Comparison of ENCODE assay signal across 15 cellular contexts in genomic region chr2:46810195-46810594, GRCh38.
DNase-seq lines count a peak whose midpoint lies in the region; ATAC-seq and TF ChIP-seq lines count a peak whose summit lies in the region.
"Had no signal": no experiment of that assay in that cellular context is flagged by ENCODE, and none has a peak within 500 bp of the region (broad histone marks: within the 10 kb centered on the region; RNA-seq: fewer than 3 reads in every experiment).

No MANE protein-coding gene starts in this region.

- H3K4me1 ChIP-seq in left ventricle myocardium inferior: peaks cover 44% of the 10 kb centered on the region
- H3K4me1 ChIP-seq in heart left ventricle: peaks cover 15 to 48% (median 36%) of the 10 kb centered on the region in 12 donors
- peaks cover 38% of the 10 kb centered on the region for H3K4me1 ChIP-seq in IMR-90 (ENCODE audit: control insufficient read depth, insufficient read depth, low read length)
- peaks cover 18% of the 10 kb centered on the region for H3K4me1 ChIP-seq in foreskin keratinocyte
- H3K4me1 ChIP-seq in Karpas-422 (ENCODE audit: low read length): no peaks in the 10 kb centered on the region

- H4K20me1 ChIP-seq in IMR-90 (ENCODE audit: insufficient read depth, low read length) (no peaks in the 10 kb centered on the region), Karpas-422 (ENCODE audit: insufficient read depth, low read depth, low read length) (no peaks in the 10 kb centered on the region)

- H3K56ac ChIP-seq in IMR-90 (ENCODE audit: extremely low read depth, insufficient read depth, low read length): no peak overlapping the region

- H3K27me3 ChIP-seq in left ventricle myocardium inferior (ENCODE audit: low read depth): no peaks in the 10 kb centered on the region
- H3K27me3 ChIP-seq in heart left ventricle: no peaks in the 10 kb centered on the region
- H3K27me3 ChIP-seq in IMR-90 (ENCODE audit: control insufficient read depth, insufficient read depth, low read length): no peaks in the 10 kb centered on the region
- H3K27me3 ChIP-seq in foreskin keratinocyte: no peaks in the 10 kb centered on the region
- 0 out of 2 replicates have a peak, but pooled peaks cover 2% of the 10 kb centered on the region for H3K27me3 ChIP-seq in Karpas-422 (ENCODE audit: low read length)

- H3K9me3 Mint-ChIP-seq in mesothelial cell of epicardium: peaks cover 16% of the 10 kb centered on the region
- H3K9me3 Mint-ChIP-seq: GM23338, HFFc6 had no signal

- H3K14ac ChIP-seq in IMR-90 (replicated peaks; ENCODE audit: low read depth, low read length): no peak overlapping the region; the same call in 1 of the 2 replicates

- H3K79me2 ChIP-seq in Karpas-422 (ENCODE audit: low read length): no peaks in the 10 kb centered on the region

- no peaks in the 10 kb centered on the region for H3K36me3 ChIP-seq in left ventricle myocardium inferior
- H3K36me3 ChIP-seq in heart left ventricle: no peaks in the 10 kb centered on the region
- H3K36me3 ChIP-seq in IMR-90 (ENCODE audit: control insufficient read depth, insufficient read depth, low read length): no peaks in the 10 kb centered on the region
- H3K36me3 ChIP-seq in Karpas-422 (ENCODE audit: insufficient read depth, low read length): no peaks in the 10 kb centered on the region

- peak overlapping the region; percentile 97; the same call in 1 of the 2 replicates for H2BK120ac ChIP-seq in IMR-90 (ENCODE audit: low read depth, low read length)

- H3K4me2 ChIP-seq in IMR-90 (ENCODE audit: low read depth, low read length): no peak overlapping the region
- no peak overlapping the region for H3K4me2 ChIP-seq in Karpas-422 (ENCODE audit: low read depth, low read length, poor library complexity, severe bottlenecking)
- H3K4me2 ChIP-seq: GM23338 had no signal

- H3K4ac ChIP-seq in IMR-90 (ENCODE audit: low read depth, low read length): peak overlapping the region; percentile 33; the same call in 1 of the 2 replicates

- no peak overlapping the region; the same call in 1 of the 2 replicates for H3K23ac ChIP-seq in IMR-90 (ENCODE audit: low read depth, low read length)

- H2BK5ac ChIP-seq in IMR-90 (ENCODE audit: low read depth, low read length, poor library complexity, severe bottlenecking): no peak overlapping the region

- H3K9ac ChIP-seq in IMR-90 (ENCODE audit: low read depth, low read length) (no peak overlapping the region), Karpas-422 (ENCODE audit: low read length) (no peak overlapping the region)

- H4K5ac ChIP-seq in IMR-90 (ENCODE audit: low read depth, low read length): no peak overlapping the region

- H3K27me3 Mint-ChIP-seq in mesothelial cell of epicardium (ENCODE audit: low read depth): peaks cover 12% of the 10 kb centered on the region

- peak overlapping the region; percentile 48; the same call in 1 of the 2 replicates for H2BK20ac ChIP-seq in IMR-90 (ENCODE audit: low read depth, low read length)

- no peak for TF ChIP-seq POLR2A in heart left ventricle (IDR thresholded peaks at IDR 0.05)
- TF ChIP-seq POLR2A in IMR-90 (IDR thresholded peaks at IDR 0.05; ENCODE audit: low read depth, low read length): no peak

- H3K9me3 ChIP-seq in left ventricle myocardium inferior (replicated peaks) (peaks cover 13% of the 10 kb centered on the region), heart left ventricle (peaks cover 0 to 15% (median 0%) of the 10 kb centered on the region in 12 donors), IMR-90 (ENCODE audit: control insufficient read depth, insufficient read depth, low read length) (no peaks in the 10 kb centered on the region), Karpas-422 (ENCODE audit: low read length) (no peaks in the 10 kb centered on the region)
- H3K9me3 ChIP-seq: Caco-2 had no signal

- H3K18ac ChIP-seq in IMR-90 (ENCODE audit: low read depth, low read length): no peak overlapping the region

- intact Hi-C loops in left ventricle myocardium inferior (cut with micrococcal nuclease): no loop called here
- intact Hi-C loops in heart left ventricle (cut with DNase I): loop anchor here in 5 of 10 donors (5.0 kb wide), 3 partner anchors 37 to 67 kb away; no protein-coding TSS in a partner anchor
- intact Hi-C loops in IMR-90 (cut with micrococcal nuclease): loop anchor here (5.0 kb wide), 1 partner anchor 62 kb away; no protein-coding TSS in a partner anchor

- DNase-seq in left ventricle myocardium inferior: no peak
- no peak for DNase-seq in heart left ventricle
- no peak for DNase-seq in IMR-90
- DNase-seq in mesothelial cell of epicardium (ENCODE audit: low spot score in 2 of 2, unreplicated experiment in 2 of 2): no peak
- no peak for DNase-seq in foreskin keratinocyte
- DNase-seq in cortex of kidney (lab: John Stamatoyannopoulos, UW): no peak
- DNase-seq in Karpas-422: no peak
- DNase-seq: AML-193; Caco-2; CD4-positive, alpha-beta T cell; HCEC 1CT; HFFc6 had no signal

- TF ChIP-seq CTCF in left ventricle myocardium inferior (IDR thresholded peaks at IDR 0.05; ENCODE audit: borderline replicate concordance) (no peak), heart left ventricle (IDR thresholded peaks at IDR 0.05) (no peak), IMR-90 (conservative IDR thresholded peaks at IDR 0.05; ENCODE audit: low read depth, low read length) (no peak), mesothelial cell of epicardium (IDR thresholded peaks at IDR 0.05; ENCODE audit: unreplicated experiment) (no peak), foreskin keratinocyte (conservative IDR thresholded peaks at IDR 0.05) (no peak)

- ATAC-seq in heart left ventricle (no peak), IMR-90 (ENCODE audit: low read depth) (no peak), foreskin keratinocyte (no peak)
- ATAC-seq: GM23338 had no signal

- H3K4me3 Mint-ChIP-seq in mesothelial cell of epicardium: no peak overlapping the region
- H3K4me3 Mint-ChIP-seq: CD4-positive, alpha-beta T cell; GM23338; HFFc6 had no signal

- peaks cover 13% of the 10 kb centered on the region for H3K36me3 Mint-ChIP-seq in mesothelial cell of epicardium

- POLR2A ChIA-PET in IMR-90 (lab: Charles Lee; ENCODE audit: unreplicated experiment): no interaction called here

- dilution Hi-C loops in IMR-90 (cut with HindIII; ENCODE audit: low sequenced_read_pairs, unreplicated experiment): no loop called here

- H2AK5ac ChIP-seq in IMR-90 (ENCODE audit: low read depth, low read length): peak overlapping the region; percentile 52; the same call in 1 of the 2 replicates

- WGBS in heart left ventricle, 4 donors: 90 to 98% (median 94%) methylated on average over 2 of the region's 2 CpGs
- no CpG with 5 or more reads among the region's 2 CpGs for WGBS in IMR-90 (ENCODE audit: extremely low coverage in 2 of 2, insufficient read length in 1 of 2), 2 experiments

- peak overlapping the region; percentile 94 for H3K27ac ChIP-seq in left ventricle myocardium inferior (replicated peaks)
- no peak overlapping the region for H3K27ac ChIP-seq in heart left ventricle
- H3K27ac ChIP-seq in IMR-90 (ENCODE audit: insufficient read depth, low read length): no peak overlapping the region; the same call in 1 of the 2 replicates
- no peak overlapping the region for H3K27ac ChIP-seq in foreskin keratinocyte
- no peak overlapping the region for H3K27ac ChIP-seq in Karpas-422 (ENCODE audit: low read length)
- H3K27ac ChIP-seq: C4-2B, HL-60 had no signal

- no peaks in the 10 kb centered on the region for H3K9me2 ChIP-seq in Karpas-422 (replicated peaks; ENCODE audit: insufficient read depth, low read length)

- H2AK9ac ChIP-seq in IMR-90 (replicated peaks; ENCODE audit: low read depth, low read length, poor library complexity): no peak overlapping the region

- BruUV-seq in IMR-90 (replicated peaks; lab: Mats Ljungman, UMichigan): no TSS peak

- no peak overlapping the region for H2AFZ ChIP-seq in IMR-90 (replicated peaks; ENCODE audit: low read length, poor library complexity)
- no peak overlapping the region for H2AFZ ChIP-seq in Karpas-422 (ENCODE audit: low read length)
- H2AFZ ChIP-seq: GM23338 had no signal

- peaks cover 34% of the 10 kb centered on the region for H3K9me1 ChIP-seq in IMR-90 (ENCODE audit: insufficient read depth, low read length)

- peaks cover 45% of the 10 kb centered on the region for H3K4me1 Mint-ChIP-seq in mesothelial cell of epicardium

- TF ChIP-seq RAD21 in IMR-90 (IDR thresholded peaks at IDR 0.05; ENCODE audit: low read length): no peak

- peak overlapping the region in 1 of 2 experiments; percentile 55; a peak in 2 of 4 replicates for H4K8ac ChIP-seq in IMR-90 (ENCODE audit: low read depth in 2 of 2, low read length in 2 of 2)

- CTCF ChIA-PET in IMR-90 (lab: Yijun Ruan, JAX): no interaction called here

- peak overlapping the region; percentile 53 for H3K27ac Mint-ChIP-seq in mesothelial cell of epicardium
- H3K27ac Mint-ChIP-seq: CD4-positive, alpha-beta T cell; GM23338; HFFc6 had no signal

- peaks cover 3 to 40% of the 10 kb centered on the region in 2 experiments; a peak in 2 of 4 replicates for H3K79me1 ChIP-seq in IMR-90 (ENCODE audit: low read depth in 1 of 2, low read length in 2 of 2)

- H3K4me3 ChIP-seq in left ventricle myocardium inferior (no peak overlapping the region), heart left ventricle (no peak overlapping the region), IMR-90 (ENCODE audit: insufficient read depth, low read depth, low read length) (no peak overlapping the region), Karpas-422 (ENCODE audit: low read length) (no peak overlapping the region)
- H3K4me3 ChIP-seq: GM23338 had no signal

- in situ Hi-C loops in IMR-90 (cut with MboI; ENCODE audit: low sequenced_read_pairs): no loop called here

- peak overlapping the region; percentile 97; the same call in 1 of the 3 replicates for H2BK15ac ChIP-seq in IMR-90 (ENCODE audit: low read depth, low read length)

- H4K91ac ChIP-seq in IMR-90 (ENCODE audit: insufficient read depth, low read depth, low read length): peak overlapping the region; percentile 29; the same call in 1 of the 2 replicates

TF ChIP-seq in IMR-90, 13 proteins besides CTCF, POLR2A, EP300 and RAD21 (continues in another document):
- TF ChIP-seq ELK1 (IDR thresholded peaks at IDR 0.05; ENCODE audit: borderline replicate concordance, low read depth, low read length) (no peak), FOS (IDR thresholded peaks at IDR 0.05; ENCODE audit: low read depth, low read length) (no peak), SMC3 (IDR thresholded peaks at IDR 0.05; ENCODE audit: low read depth, low read length) (no peak), MAZ (IDR thresholded peaks at IDR 0.05; ENCODE audit: borderline replicate concordance, low read depth, low read length) (no peak), NFE2L2 (IDR thresholded peaks at IDR 0.05; ENCODE audit: low read depth, low read length) (no peak), MAFK (IDR thresholded peaks at IDR 0.05; ENCODE audit: low read depth, low read length) (no peak)
